In genomic region chr17:65959630-65960029, GRCh38 we compare ENCODE assay signal across 36 cellular contexts.
DNase-seq lines count a peak whose midpoint lies in the region; ATAC-seq, FAIRE-seq and TF ChIP-seq lines count a peak whose summit lies in the region.
"Had no signal": no experiment of that assay in that cellular context is flagged by ENCODE, and none has a peak within 500 bp of the region (broad histone marks: within the 10 kb centered on the region; RNA-seq: fewer than 3 reads in every experiment).

No MANE protein-coding gene starts in this region.

- H3K18ac ChIP-seq in neuronal stem cell (ENCODE audit: low read length) = no peak overlapping the region

- H3K27me3 ChIP-seq in neuronal stem cell (ENCODE audit: control insufficient read depth in 3 of 3, insufficient read depth in 3 of 3, low read depth in 1 of 3, low read length in 3 of 3) = no peaks in the 10 kb centered on the region
- H3K27me3 ChIP-seq: BE2C; BLaER1; BLaER1 treated with 17β-estradiol and CSF1 and Interleukin-3, amounts not matched to agents 10 nM and 100 nM had no signal

- DNase-seq in kidney (peak; percentile 30), neuronal stem cell (ENCODE audit: low spot score) (no peak), urothelium cell line (ENCODE audit: low spot score) (no peak), T-cell (no peak)
- no peak for DNase-seq in naive thymus-derived CD8-positive, alpha-beta T cell
- DNase-seq: 8988T; ACHN; AML-193; BE2C; C1 segment of cervical spinal cord; Caco-2; Calu3; CD4-positive, alpha-beta memory T cell; CD4-positive, alpha-beta T cell; CD4-positive, CD25-positive, alpha-beta regulatory T cell; CD8-positive, alpha-beta memory T cell; CD8-positive, alpha-beta T cell; COR-L47; DMS 273 treated with DMSO at 0.1 percent for 48 hours; DMS153; DMS53; DMS79; DMS79 treated with DMSO at 0.1 percent for 48 hours; DND-41; EL had no signal

- no peak for ATAC-seq in HG02588 (IDR thresholded peaks at IDR 0.05; ENCODE audit: unreplicated experiment)
- no peak for ATAC-seq in naive thymus-derived CD8-positive, alpha-beta T cell
- ATAC-seq in HG03565 (IDR thresholded peaks at IDR 0.05; ENCODE audit: unreplicated experiment) = no peak
- ATAC-seq in T-cell (replicated peaks in 1 of 4) = no peak
- ATAC-seq: A549; CD8-positive, alpha-beta T cell had no signal

- H3K23ac ChIP-seq in neuronal stem cell (ENCODE audit: low read depth, low read length, poor library complexity) = peak overlapping the region; percentile 85

- no peak overlapping the region for H4K8ac ChIP-seq in neuronal stem cell (ENCODE audit: low read depth, low read length)

- no peak overlapping the region for H4K91ac ChIP-seq in neuronal stem cell (ENCODE audit: low read depth, low read length, poor library complexity)

- H3K4me1 Mint-ChIP-seq in naive thymus-derived CD8-positive, alpha-beta T cell = no peaks in the 10 kb centered on the region
- H3K4me1 Mint-ChIP-seq in T-cell = no peaks in the 10 kb centered on the region
- H3K4me1 Mint-ChIP-seq: B cell; CD14-positive monocyte; CD4-positive, alpha-beta memory T cell; CD4-positive, CD25-positive, alpha-beta regulatory T cell; CD8-positive, alpha-beta memory T cell had no signal

- H3K36me3 Mint-ChIP-seq in naive thymus-derived CD8-positive, alpha-beta T cell = peaks cover 0 to 12% (median 4%) of the 10 kb centered on the region in 3 donors
- H3K36me3 Mint-ChIP-seq in T-cell = no peaks in the 10 kb centered on the region
- H3K36me3 Mint-ChIP-seq: CD14-positive monocyte; CD4-positive, CD25-positive, alpha-beta regulatory T cell; CD8-positive, alpha-beta T cell had no signal

- no peak for FAIRE-seq in kidney (lab: Jason Lieb, UNC)
- peak; percentile 52 for FAIRE-seq in urothelium cell line (lab: Jason Lieb, UNC)
- FAIRE-seq: A549, D721Med had no signal

- H3K9me3 Mint-ChIP-seq in naive thymus-derived CD8-positive, alpha-beta T cell = peaks cover 8 to 45% (median 14%) of the 10 kb centered on the region in 9 donors
- peaks cover 6 to 18% (median 13%) of the 10 kb centered on the region in 3 donors for H3K9me3 Mint-ChIP-seq in T-cell

- no CpG with 5 or more reads among the region's 3 CpGs for WGBS in neuronal stem cell (ENCODE audit: extremely low coverage in 2 of 2, insufficient read length in 2 of 2, insufficient replicate concordance in 1 of 2), 2 donors

- H3K4ac ChIP-seq in neuronal stem cell (ENCODE audit: low read length) = no peak overlapping the region

- CTCF ChIA-PET in T-cell (lab: Charles Lee) = no interaction called here

- intact Hi-C loops in kidney (cut with DNase I) = no loop called here

- no peak overlapping the region for H2BK15ac ChIP-seq in neuronal stem cell (ENCODE audit: low read length)

- no peak overlapping the region for H2BK5ac ChIP-seq in neuronal stem cell (ENCODE audit: low read length)

- no peak for TF ChIP-seq CTCF in kidney (IDR thresholded peaks at IDR 0.05; ENCODE audit: borderline replicate concordance, extremely low read depth, insufficient read depth)

- no peak overlapping the region for H3K9ac ChIP-seq in kidney (ENCODE audit: low read length in 2 of 2)
- no peak overlapping the region for H3K9ac ChIP-seq in neuronal stem cell (ENCODE audit: low read depth, low read length, poor library complexity)
- H3K9ac ChIP-seq: BLaER1; BLaER1 treated with 17β-estradiol and CSF1 and Interleukin-3, amounts not matched to agents 10 nM and 100 nM had no signal

- H3K4me3 ChIP-seq in kidney (ENCODE audit: low read length in 2 of 2) (no peak overlapping the region), neuronal stem cell (ENCODE audit: low read length in 2 of 2) (no peak overlapping the region)
- H3K4me3 ChIP-seq: A549, BLaER1 had no signal

- H2AFZ ChIP-seq in neuronal stem cell (ENCODE audit: low read length) = no peak overlapping the region

- peaks cover 0 to 2% (median 0%) of the 10 kb centered on the region in 5 donors for H3K27me3 Mint-ChIP-seq in naive thymus-derived CD8-positive, alpha-beta T cell
- H3K27me3 Mint-ChIP-seq in T-cell = peaks cover 0 to 3% of the 10 kb centered on the region in 2 donors
- H3K27me3 Mint-ChIP-seq: B cell; CD4-positive, alpha-beta memory T cell; CD4-positive, alpha-beta T cell; CD4-positive, CD25-positive, alpha-beta regulatory T cell; CD8-positive, alpha-beta memory T cell had no signal

- H3K4me3 Mint-ChIP-seq in naive thymus-derived CD8-positive, alpha-beta T cell = no peak overlapping the region
- H3K4me3 Mint-ChIP-seq in T-cell = no peak overlapping the region
- H3K4me3 Mint-ChIP-seq: B cell; CD14-positive monocyte; CD4-positive, alpha-beta memory T cell; CD4-positive, alpha-beta T cell; CD4-positive, CD25-positive, alpha-beta regulatory T cell; CD8-positive, alpha-beta memory T cell; CD8-positive, alpha-beta T cell had no signal

- H3K4me1 ChIP-seq in kidney (ENCODE audit: control insufficient read depth in 1 of 2, insufficient read depth in 1 of 2, low read depth in 1 of 2, low read length in 2 of 2) = no peaks in the 10 kb centered on the region
- no peaks in the 10 kb centered on the region for H3K4me1 ChIP-seq in neuronal stem cell (ENCODE audit: control insufficient read depth in 2 of 2, insufficient read depth in 1 of 2, low read depth in 1 of 2, low read length in 2 of 2)
- H3K4me1 ChIP-seq: A549; BE2C; BLaER1; BLaER1 treated with 17β-estradiol and CSF1 and Interleukin-3, amounts not matched to agents 10 nM and 100 nM; Caco-2 had no signal

- H3K36me3 ChIP-seq in kidney (ENCODE audit: control insufficient read depth in 1 of 2, insufficient read depth in 2 of 2, low read length in 2 of 2) (no peaks in the 10 kb centered on the region), neuronal stem cell (replicated peaks in 1 of 2; ENCODE audit: control insufficient read depth in 2 of 2, insufficient read depth in 2 of 2, low read length in 2 of 2) (peaks cover 0 to 22% of the 10 kb centered on the region in 2 donors)
- H3K36me3 ChIP-seq: BE2C had no signal

- TF ChIP-seq RAD21 in Ishikawa (IDR thresholded peaks at IDR 0.05; ENCODE audit: low read depth) = no peak

- no peaks in the 10 kb centered on the region for H3K79me1 ChIP-seq in neuronal stem cell (ENCODE audit: low read depth, low read length)

- H2AK5ac ChIP-seq in neuronal stem cell (ENCODE audit: low read depth, low read length) = no peak overlapping the region

- H3K27ac Mint-ChIP-seq in naive thymus-derived CD8-positive, alpha-beta T cell = no peak overlapping the region
- no peak overlapping the region for H3K27ac Mint-ChIP-seq in T-cell
- H3K27ac Mint-ChIP-seq: B cell; CD14-positive monocyte; CD4-positive, alpha-beta memory T cell; CD4-positive, alpha-beta T cell; CD4-positive, CD25-positive, alpha-beta regulatory T cell; CD8-positive, alpha-beta memory T cell; CD8-positive, alpha-beta T cell had no signal

- peak overlapping the region; percentile 82 for H3K14ac ChIP-seq in neuronal stem cell (ENCODE audit: low read length)

- TF ChIP-seq EP300 in Ishikawa (IDR thresholded peaks at IDR 0.05; ENCODE audit: borderline replicate concordance) = no peak

- H2BK120ac ChIP-seq in neuronal stem cell (ENCODE audit: low read depth, low read length) = no peak overlapping the region

- POLR2A ChIA-PET in naive thymus-derived CD8-positive, alpha-beta T cell (lab: Charles Lee) = no interaction called here
- POLR2A ChIA-PET in T-cell (lab: Charles Lee) = interaction anchor here in 1 of 2 donors (0.6 kb wide), 1 partner anchor 91 kb away, joined by 3 read pairs; no protein-coding TSS in a partner anchor

- H3K9me3 ChIP-seq in kidney (ENCODE audit: control insufficient read depth in 1 of 2, low read length in 2 of 2) = peaks cover 0 to 6% of the 10 kb centered on the region in 2 donors
- peaks cover 4 to 11% of the 10 kb centered on the region in 2 donors for H3K9me3 ChIP-seq in neuronal stem cell (replicated peaks in 1 of 2; ENCODE audit: control insufficient read depth in 2 of 2, insufficient read depth in 1 of 2, low read depth in 1 of 2, low read length in 2 of 2)
- H3K9me3 ChIP-seq: BE2C had no signal

- H3K27ac ChIP-seq in kidney (ENCODE audit: low read depth in 2 of 2, low read length in 2 of 2) = no peak overlapping the region
- no peak overlapping the region for H3K27ac ChIP-seq in neuronal stem cell (replicated peaks; ENCODE audit: low read length)
- H3K27ac ChIP-seq: 22Rv1; A549; BLaER1; BLaER1 treated with 17β-estradiol and CSF1 and Interleukin-3, amounts not matched to agents 10 nM and 100 nM; C4-2B had no signal

- peak overlapping the region; percentile 41 for H2BK12ac ChIP-seq in neuronal stem cell (ENCODE audit: low read length)

- no peak overlapping the region for H3K4me2 ChIP-seq in neuronal stem cell (ENCODE audit: insufficient read depth, low read length, poor library complexity, severe bottlenecking)
- H3K4me2 ChIP-seq: A549; BLaER1; BLaER1 treated with 17β-estradiol and CSF1 and Interleukin-3, amounts not matched to agents 10 nM and 100 nM had no signal

TF ChIP-seq in Ishikawa, 13 proteins besides CTCF, POLR2A, EP300 and RAD21:
- TF ChIP-seq TEAD4 (IDR thresholded peaks at IDR 0.05) = no peak
- TF ChIP-seq CREB1 (IDR thresholded peaks at IDR 0.05; ENCODE audit: low read depth) = no peak
- no peak for TF ChIP-seq FOXM1 (IDR thresholded peaks at IDR 0.05; ENCODE audit: borderline replicate concordance, low read depth)
- TF ChIP-seq TCF12 (IDR thresholded peaks at IDR 0.05; ENCODE audit: low read depth) = peak; percentile 51; the same call in 1 of the 2 replicates
- TF ChIP-seq, protein P1, sequence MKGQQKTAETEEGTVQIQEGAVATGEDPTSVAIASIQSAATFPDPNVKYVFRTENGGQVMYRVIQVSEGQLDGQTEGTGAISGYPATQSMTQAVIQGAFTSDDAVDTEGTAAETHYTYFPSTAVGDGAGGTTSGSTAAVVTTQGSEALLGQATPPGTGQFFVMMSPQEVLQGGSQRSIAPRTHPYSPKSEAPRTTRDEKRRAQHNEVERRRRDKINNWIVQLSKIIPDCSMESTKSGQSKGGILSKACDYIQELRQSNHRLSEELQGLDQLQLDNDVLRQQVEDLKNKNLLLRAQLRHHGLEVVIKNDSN (IDR thresholded peaks at IDR 0.05) = no peak
- peak; percentile 27; the same call in 1 of the 2 replicates for TF ChIP-seq NFIC (IDR thresholded peaks at IDR 0.05)
- no peak for TF ChIP-seq MAX (IDR thresholded peaks at IDR 0.05)
- no peak for TF ChIP-seq YY1 (IDR thresholded peaks at IDR 0.05; ENCODE audit: low read depth)
- no peak for TF ChIP-seq EGR1 (IDR thresholded peaks at IDR 0.05)
